18 cellular contexts compared by ENCODE assay signal in genomic region chr14:44168566-44168965, GRCh38.
"Had no signal": no experiment of that assay in that cellular context is flagged by ENCODE, and none has a peak within 500 bp of the region (broad histone marks: within the 10 kb centered on the region; RNA-seq: fewer than 3 reads in every experiment).

No MANE protein-coding gene starts in this region.

- H3K9me3 ChIP-seq: left ventricle myocardium inferior, pancreas, suprapubic skin, thoracic aorta, tibial artery, uterus had no signal

- H3K36me3 ChIP-seq: left ventricle myocardium inferior, pancreas, spleen, suprapubic skin, thoracic aorta, tibial artery, uterus had no signal

- H3K27me3 ChIP-seq: pancreas, spleen, suprapubic skin, tibial artery, uterus had no signal

- ATAC-seq: naive thymus-derived CD8-positive, alpha-beta T cell; pancreas; right cardiac atrium; sciatic nerve; stimulated activated effector memory CD8-positive, alpha-beta T cell treated with anti-CD3 and anti-CD28 coated beads, Interleukin-12 subunit alpha, Interleukin-12 subunit beta, amount 100 ng/mL, for 72 hours had no signal

- H3K4me3 ChIP-seq: left ventricle myocardium inferior, lung, pancreas, skin epidermis, spleen, suprapubic skin, thoracic aorta, tibial artery, uterus had no signal

- H3K4me1 ChIP-seq: left ventricle myocardium inferior, pancreas, spleen, suprapubic skin, tibial artery, uterus had no signal

- DNase-seq: hypothalamus; islet precursor cell; left ventricle myocardium inferior; naive thymus-derived CD8-positive, alpha-beta T cell; nucleus accumbens; pancreas; right cardiac atrium; spleen; stimulated activated CD4-positive, alpha-beta T cell treated with anti-CD3 and anti-CD28 coated beads, Interleukin-4, amount 100 ng/mL, for 24 hours; stimulated activated naive CD4-positive, alpha-beta T cell; tibial artery; uterus had no signal

- H3K27ac ChIP-seq: left ventricle myocardium inferior, pancreas, skin epidermis, spleen, suprapubic skin, thoracic aorta, tibial artery, uterus had no signal
